Comparison of ENCODE assay signal across 19 cellular contexts in genomic region chr6:25596928-25597818, GRCh38. TPM values are rescaled to one million over a fixed set of nuclear protein-coding genes. Genes with fewer than 3 reads are reported as not detected.
"Had no signal": no experiment of that assay in that cellular context is flagged by ENCODE, and none has a peak within 500 bp of the region (broad histone marks: within the 10 kb centered on the region; RNA-seq: fewer than 3 reads in every experiment).

No MANE protein-coding gene starts in this region.

- H3K36me3 ChIP-seq: sigmoid colon had no signal

- H3K27ac ChIP-seq: esophagus squamous epithelium, parathyroid adenoma, sigmoid colon, spleen, tibial artery had no signal

- H3K4me3 ChIP-seq: esophagus squamous epithelium, lung, sigmoid colon, spleen, tibial artery had no signal

- DNase-seq: activated CD4-positive, alpha-beta T cell treated with anti-CD3 and anti-CD28 coated beads, Interleukin-2, amount 50 U/mL, for 4 hours; activated naive CD8-positive, alpha-beta T cell treated with anti-CD3 and anti-CD28 coated beads for 36 hours; amniotic stem cell; effector memory CD4-positive, alpha-beta T cell; esophagus squamous epithelium; foreskin melanocyte; glutamatergic neuron; kidney; midbrain; sigmoid colon; spleen; stimulated activated CD4-positive, alpha-beta T cell treated with anti-CD3 and anti-CD28 coated beads, Interleukin-4, amount 100 ng/mL, for 4 hours; stimulated activated naive CD4-positive, alpha-beta T cell treated with Interleukin-2 at 50 U/mL for 16 hours; T-helper 17 cell; tibial artery had no signal

- H3K9me3 ChIP-seq: esophagus squamous epithelium, sigmoid colon, spleen, tibial artery had no signal

- H3K9ac ChIP-seq: parathyroid adenoma had no signal

- H2AFZ ChIP-seq: parathyroid adenoma had no signal

- H3K4me1 ChIP-seq: esophagus squamous epithelium, parathyroid adenoma, sigmoid colon, spleen, tibial artery had no signal

- H3K79me2 ChIP-seq: parathyroid adenoma had no signal

- H3K27me3 ChIP-seq: esophagus squamous epithelium, sigmoid colon, spleen, tibial artery had no signal

RNA-seq across cellular contexts. Expression of gene SCGN, which starts 54.8 kb away (rescaled TPM):
- total RNA-seq: activated naive CD8-positive, alpha-beta T cell treated with anti-CD3 and anti-CD28 coated beads for 36 hours; activated T-helper 1 cell treated with anti-CD3 and anti-CD28 coated beads, Interleukin-12 subunit alpha, Interleukin-12 subunit beta, Interleukin-2, Interleukin-4 antibody, amounts not matched to agents 30 ng/mL and 10 ng/mL and 1 ng/mL, durations not matched to agents 14 hours and 24 hours and 36 hours; chondrocyte; esophagus squamous epithelium; spleen; T-helper 17 cell had no signal
- polyA plus RNA-seq: spleen had no signal
